Comparison of ENCODE assay signal across 17 cellular contexts in the genomic region with DNA sequence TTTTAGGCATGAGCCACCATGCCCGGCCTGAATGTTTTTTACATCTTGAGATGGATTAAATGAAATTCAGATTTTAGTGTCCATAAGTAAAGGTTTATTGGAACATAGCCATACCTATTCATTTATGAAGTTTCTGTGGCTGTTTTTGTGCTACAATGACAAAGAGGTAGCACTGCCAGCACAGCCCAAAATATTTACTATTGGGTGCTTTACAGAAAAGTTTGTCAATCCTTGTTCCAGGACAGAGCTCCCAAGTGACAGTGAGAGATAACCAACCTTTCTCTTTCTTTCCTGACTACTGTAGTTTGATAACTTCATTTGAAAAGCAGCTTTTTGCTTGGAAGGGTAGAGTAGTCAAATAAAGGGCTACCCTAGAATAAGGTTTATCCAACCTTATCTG.
DNase-seq lines count a peak whose midpoint lies in the region; ATAC-seq and TF ChIP-seq lines count a peak whose summit lies in the region.
"Had no signal": no experiment of that assay in that cellular context is flagged by ENCODE, and none has a peak within 500 bp of the region (broad histone marks: within the 10 kb centered on the region; RNA-seq: fewer than 3 reads in every experiment).

No MANE protein-coding gene starts in this region.

- no peak overlapping the region for H3K9ac ChIP-seq in PC-3 (ENCODE audit: low read length)

- H3K4me1 ChIP-seq in GM23338 (ENCODE audit: insufficient read depth): peaks cover 23% of the 10 kb centered on the region
- peaks cover 33% of the 10 kb centered on the region for H3K4me1 ChIP-seq in PC-3 (ENCODE audit: insufficient read depth, low read length)
- peaks cover 56% of the 10 kb centered on the region for H3K4me1 ChIP-seq in hepatocyte (ENCODE audit: insufficient read depth)

- no peak for TF ChIP-seq CTCF in GM23338 (conservative IDR thresholded peaks at IDR 0.05; ENCODE audit: low read depth in 2 of 2)
- no peak for TF ChIP-seq CTCF in PC-3 (conservative IDR thresholded peaks at IDR 0.05; ENCODE audit: low read depth, low read length)
- no peak for TF ChIP-seq CTCF in hepatocyte (IDR thresholded peaks at IDR 0.05; ENCODE audit: poor library complexity)

- peak overlapping the region; percentile 87; the same call in 1 of the 2 replicates for H3K27ac ChIP-seq in GM23338 (ENCODE audit: low read depth)
- H3K27ac ChIP-seq in PC-3 (ENCODE audit: low read length): peak overlapping the region; percentile 27
- H3K27ac ChIP-seq in hepatocyte: peak overlapping the region; percentile 41
- H3K27ac ChIP-seq: ovary had no signal

- no peaks in the 10 kb centered on the region for H3F3A ChIP-seq in GM23338 (replicated peaks; ENCODE audit: low read depth)
- peaks cover 2% of the 10 kb centered on the region for H3F3A ChIP-seq in PC-3 (ENCODE audit: low read length, unreplicated experiment)

- POLR2A ChIA-PET in PC-3 (lab: Charles Lee; ENCODE audit: unreplicated experiment): interaction anchor here (0.6 kb wide), 1 partner anchor 618 kb away, joined by 5 read pairs; no protein-coding TSS in a partner anchor

- H3K9me2 ChIP-seq in GM23338 (ENCODE audit: insufficient read depth) (no peaks in the 10 kb centered on the region), PC-3 (replicated peaks; ENCODE audit: low read length) (no peaks in the 10 kb centered on the region), hepatocyte (replicated peaks; ENCODE audit: insufficient read depth) (no peaks in the 10 kb centered on the region)

- no peaks in the 10 kb centered on the region for H3K36me3 Mint-ChIP-seq in GM23338 (ENCODE audit: low read depth)
- H3K36me3 Mint-ChIP-seq in stimulated activated memory B cell treated with anti-CD40 and anti-IgM and Interleukin-4, amounts not matched to agents 10 μg/mL and 1 μg/mL and 100 μg/mL, for 72 hours: peaks cover 18% of the 10 kb centered on the region
- H3K36me3 Mint-ChIP-seq: natural killer cell had no signal

- H3K9me3 ChIP-seq in PC-3 (ENCODE audit: low read length) (no peaks in the 10 kb centered on the region), hepatocyte (ENCODE audit: low read depth) (no peaks in the 10 kb centered on the region)
- H3K9me3 ChIP-seq: HAP-1, ovary had no signal

- H4K20me1 ChIP-seq in GM23338 (replicated peaks; ENCODE audit: insufficient read depth) (no peaks in the 10 kb centered on the region), PC-3 (ENCODE audit: low read length) (no peaks in the 10 kb centered on the region), hepatocyte (ENCODE audit: insufficient read depth, poor library complexity, severe bottlenecking) (no peaks in the 10 kb centered on the region)

- H2AFZ ChIP-seq in GM23338: no peak overlapping the region
- H2AFZ ChIP-seq in PC-3 (ENCODE audit: low read length): no peak overlapping the region
- H2AFZ ChIP-seq in hepatocyte: no peak overlapping the region

- no peaks in the 10 kb centered on the region for H3K27me3 ChIP-seq in GM23338 (ENCODE audit: insufficient read depth)
- H3K27me3 ChIP-seq in PC-3 (ENCODE audit: low read length): no peaks in the 10 kb centered on the region
- H3K27me3 ChIP-seq in hepatocyte: no peaks in the 10 kb centered on the region
- H3K27me3 ChIP-seq: ovary had no signal

- no peak for DNase-seq in GM23338 (ENCODE audit: low spot score)
- no peak for DNase-seq in PC-3
- DNase-seq in hepatocyte (ENCODE audit: low spot score): no peak
- DNase-seq in HCEC 1CT: no peak
- DNase-seq: activated CD4-positive, alpha-beta T cell treated with anti-CD3 and anti-CD28 coated beads for 4 hours; AML-193; DND-41; effector memory CD4-positive, alpha-beta T cell; natural killer cell; NCI-H2107; NCI-H524; ovary had no signal

- H3K79me2 ChIP-seq in GM23338 (replicated peaks; ENCODE audit: insufficient read depth) (no peaks in the 10 kb centered on the region), PC-3 (ENCODE audit: low read length) (no peaks in the 10 kb centered on the region), hepatocyte (peaks cover 72% of the 10 kb centered on the region)

- peak overlapping the region; percentile 91 for H3K27ac Mint-ChIP-seq in GM23338
- H3K27ac Mint-ChIP-seq in stimulated activated memory B cell treated with anti-CD40 and anti-IgM and Interleukin-4, amounts not matched to agents 10 μg/mL and 1 μg/mL and 100 μg/mL, for 72 hours: peak overlapping the region; percentile 32
- H3K27ac Mint-ChIP-seq: natural killer cell had no signal

- H3K9me3 Mint-ChIP-seq in GM23338: no peaks in the 10 kb centered on the region
- H3K9me3 Mint-ChIP-seq in stimulated activated memory B cell treated with anti-CD40 and anti-IgM and Interleukin-4, amounts not matched to agents 10 μg/mL and 1 μg/mL and 100 μg/mL, for 72 hours: no peaks in the 10 kb centered on the region
- H3K9me3 Mint-ChIP-seq: natural killer cell had no signal

- peaks cover 38% of the 10 kb centered on the region for H3K4me1 Mint-ChIP-seq in GM23338
- peaks cover 25% of the 10 kb centered on the region for H3K4me1 Mint-ChIP-seq in stimulated activated memory B cell treated with anti-CD40 and anti-IgM and Interleukin-4, amounts not matched to agents 10 μg/mL and 1 μg/mL and 100 μg/mL, for 72 hours

- H3K36me3 ChIP-seq in GM23338 (ENCODE audit: insufficient read depth) (no peaks in the 10 kb centered on the region), PC-3 (ENCODE audit: low read depth, low read length) (no peaks in the 10 kb centered on the region), hepatocyte (replicated peaks; ENCODE audit: insufficient read depth, low read depth) (no peaks in the 10 kb centered on the region)
- H3K36me3 ChIP-seq: HAP-1, ovary had no signal

- no peak for ATAC-seq in GM23338
- no peak for ATAC-seq in PC-3
- ATAC-seq in stimulated activated memory B cell treated with anti-CD40 and anti-IgM and Interleukin-4, amounts not matched to agents 10 μg/mL and 1 μg/mL and 100 μg/mL, for 72 hours: no peak
- ATAC-seq in GM21390 (IDR thresholded peaks at IDR 0.05; ENCODE audit: unreplicated experiment): no peak
- ATAC-seq in GM21447 (IDR thresholded peaks at IDR 0.05; ENCODE audit: unreplicated experiment): no peak
- ATAC-seq: natural killer cell had no signal

- H3K4me3 ChIP-seq in GM23338: no peak overlapping the region
- H3K4me3 ChIP-seq in PC-3 (ENCODE audit: low read length): no peak overlapping the region
- H3K4me3 ChIP-seq in hepatocyte: no peak overlapping the region
- H3K4me3 ChIP-seq: HAP-1, ovary had no signal

- H3K4me3 Mint-ChIP-seq in GM23338: no peak overlapping the region
- H3K4me3 Mint-ChIP-seq in stimulated activated memory B cell treated with anti-CD40 and anti-IgM and Interleukin-4, amounts not matched to agents 10 μg/mL and 1 μg/mL and 100 μg/mL, for 72 hours: no peak overlapping the region
- H3K4me3 Mint-ChIP-seq: activated naive CD8-positive, alpha-beta T cell; natural killer cell had no signal

- intact Hi-C loops in PC-3 (cut with micrococcal nuclease): loop anchor here (5.0 kb wide), 1 partner anchor 98 kb away; no protein-coding TSS in a partner anchor

- CTCF ChIA-PET in PC-3 (lab: Charles Lee): no interaction called here

- no peaks in the 10 kb centered on the region for H3K27me3 Mint-ChIP-seq in GM23338 (ENCODE audit: insufficient read depth, low read depth, poor library complexity)
- H3K27me3 Mint-ChIP-seq in stimulated activated memory B cell treated with anti-CD40 and anti-IgM and Interleukin-4, amounts not matched to agents 10 μg/mL and 1 μg/mL and 100 μg/mL, for 72 hours: no peaks in the 10 kb centered on the region
- H3K27me3 Mint-ChIP-seq: activated naive CD8-positive, alpha-beta T cell had no signal

- 91% methylated on average over 1 of the region's 1 CpG for WGBS in hepatocyte (ENCODE audit: low lambda C conversion rate, missing lambda C conversion rate)

- H3K4me2 ChIP-seq in GM23338 (0 out of 2 replicates have a peak overlapping the region, but pooled peaks have one; percentile 5), PC-3 (ENCODE audit: low read length) (peak overlapping the region; percentile 71), hepatocyte (peak overlapping the region; percentile 34)

- no TSS peak for BruUV-seq in PC-3 (replicated peaks; lab: Mats Ljungman, UMichigan)

TF ChIP-seq in GM23338, 12 proteins besides CTCF, POLR2A, EP300 and RAD21 (continues in another document):
- TF ChIP-seq CREB1 (CRISPR knock-in tag; IDR thresholded peaks at IDR 0.05; ENCODE audit: low read depth) (no peak), ZNF114 (CRISPR knock-in tag; IDR thresholded peaks at IDR 0.05) (no peak), STAT1 (IDR thresholded peaks at IDR 0.05; ENCODE audit: unreplicated experiment) (no peak), EZH2 (IDR thresholded peaks at IDR 0.05; ENCODE audit: low read depth, unreplicated experiment) (no peak)
- TF ChIP-seq, protein P1, sequence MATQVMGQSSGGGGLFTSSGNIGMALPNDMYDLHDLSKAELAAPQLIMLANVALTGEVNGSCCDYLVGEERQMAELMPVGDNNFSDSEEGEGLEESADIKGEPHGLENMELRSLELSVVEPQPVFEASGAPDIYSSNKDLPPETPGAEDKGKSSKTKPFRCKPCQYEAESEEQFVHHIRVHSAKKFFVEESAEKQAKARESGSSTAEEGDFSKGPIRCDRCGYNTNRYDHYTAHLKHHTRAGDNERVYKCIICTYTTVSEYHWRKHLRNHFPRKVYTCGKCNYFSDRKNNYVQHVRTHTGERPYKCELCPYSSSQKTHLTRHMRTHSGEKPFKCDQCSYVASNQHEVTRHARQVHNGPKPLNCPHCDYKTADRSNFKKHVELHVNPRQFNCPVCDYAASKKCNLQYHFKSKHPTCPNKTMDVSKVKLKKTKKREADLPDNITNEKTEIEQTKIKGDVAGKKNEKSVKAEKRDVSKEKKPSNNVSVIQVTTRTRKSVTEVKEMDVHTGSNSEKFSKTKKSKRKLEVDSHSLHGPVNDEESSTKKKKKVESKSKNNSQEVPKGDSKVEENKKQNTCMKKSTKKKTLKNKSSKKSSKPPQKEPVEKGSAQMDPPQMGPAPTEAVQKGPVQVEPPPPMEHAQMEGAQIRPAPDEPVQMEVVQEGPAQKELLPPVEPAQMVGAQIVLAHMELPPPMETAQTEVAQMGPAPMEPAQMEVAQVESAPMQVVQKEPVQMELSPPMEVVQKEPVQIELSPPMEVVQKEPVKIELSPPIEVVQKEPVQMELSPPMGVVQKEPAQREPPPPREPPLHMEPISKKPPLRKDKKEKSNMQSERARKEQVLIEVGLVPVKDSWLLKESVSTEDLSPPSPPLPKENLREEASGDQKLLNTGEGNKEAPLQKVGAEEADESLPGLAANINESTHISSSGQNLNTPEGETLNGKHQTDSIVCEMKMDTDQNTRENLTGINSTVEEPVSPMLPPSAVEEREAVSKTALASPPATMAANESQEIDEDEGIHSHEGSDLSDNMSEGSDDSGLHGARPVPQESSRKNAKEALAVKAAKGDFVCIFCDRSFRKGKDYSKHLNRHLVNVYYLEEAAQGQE (IDR thresholded peaks at IDR 0.05; ENCODE audit: unreplicated experiment): no peak

Comparison
In these comparisons a context has a peak if more than half of its experiments do, and no peak if none do; other contexts are left out.
1. H3K27ac ChIP-seq: peak in every context shown above with its lines; median percentile 87 in GM23338; 41 in hepatocyte; 27 in PC-3.
2. H3K4me2 ChIP-seq: peak in every context shown above with its lines; median percentile 71 in PC-3; 34 in hepatocyte; 5 in GM23338.